In genomic region chr4:145976680-145977079, GRCh38 we compare ENCODE assay signal across 36 cellular contexts.
"Had no signal": no experiment of that assay in that cellular context is flagged by ENCODE, and none has a peak within 500 bp of the region (broad histone marks: within the 10 kb centered on the region; RNA-seq: fewer than 3 reads in every experiment).

No MANE protein-coding gene starts in this region.

- DNase-seq: activated effector memory CD4-positive, alpha-beta T cell treated with anti-CD3 and anti-CD28 coated beads, Interleukin-2, amount 50 U/mL, for 16 hours; activated effector memory CD4-positive, alpha-beta T cell treated with Interleukin-2 at 50 U/mL for 16 hours; activated gamma-delta T cell; activated gamma-delta T cell treated with Interleukin-2 at 50 U/mL for 16 hours; activated naive CD4-positive, alpha-beta T cell; activated naive CD4-positive, alpha-beta T cell treated with anti-CD3 and anti-CD28 coated beads for 36 hours; activated naive CD4-positive, alpha-beta T cell treated with anti-CD3 and anti-CD28 coated beads, Interleukin-2, amount 10 ng/mL, durations not matched to agents 7 days and 5 days; activated naive CD4-positive, alpha-beta T cell treated with anti-CD3 and anti-CD28 coated beads, Interleukin-2, amount 50 U/mL, for 16 hours; activated naive CD4-positive, alpha-beta T cell treated with Interleukin-2 at 50 U/mL for 16 hours; activated naive CD8-positive, alpha-beta T cell treated with anti-CD3 and anti-CD28 coated beads for 36 hours; activated naive CD8-positive, alpha-beta T cell treated with anti-CD3 and anti-CD28 coated beads, Interleukin-2, amount 10 ng/mL, durations not matched to agents 7 days and 5 days; activated naive CD8-positive, alpha-beta T cell treated with anti-CD3 and anti-CD28 coated beads, Interleukin-2, amount 50 U/mL, for 24 hours; activated T-cell treated with anti-CD3 and anti-CD28 coated beads, Interleukin-2, amount 50 U/mL, for 1 hour; activated T-cell treated with anti-CD3 and anti-CD28 coated beads, Interleukin-2, amount 50 U/mL, for 24 hours; activated T-cell treated with anti-CD3 and anti-CD28 coated beads, Interleukin-2, amount 50 U/mL, for 4 hours; activated T-cell treated with anti-CD3 and anti-CD28 coated beads, Interleukin-2, amount 50 U/mL, for 48 hours; activated T-cell treated with anti-CD3 and anti-CD28 coated beads, Interleukin-2, amount 50 U/mL, for 72 hours; adrenal gland; amniotic stem cell; anterior cingulate cortex; aorta; body of pancreas; brain microvascular endothelial cell; caudate nucleus; central memory CD4-positive, alpha-beta T cell; cerebellar nuclear complex had no signal

- H3K9me3 ChIP-seq: adrenal gland, ascending aorta, body of pancreas had no signal

- H3K4me1 Mint-ChIP-seq: activated naive CD4-positive, alpha-beta T cell treated with anti-CD3 and anti-CD28 coated beads, Interleukin-2, amount 10 ng/mL, durations not matched to agents 7 days and 5 days; activated naive CD4-positive, alpha-beta T cell treated with anti-CD3 and anti-CD28 coated beads, Interleukin-2, amount 50 U/mL, for 24 hours; activated naive CD8-positive, alpha-beta T cell treated with anti-CD3 and anti-CD28 coated beads for 36 hours; activated naive CD8-positive, alpha-beta T cell treated with anti-CD3 and anti-CD28 coated beads, Interleukin-2, amount 10 ng/mL, durations not matched to agents 7 days and 5 days; activated naive CD8-positive, alpha-beta T cell treated with anti-CD3 and anti-CD28 coated beads, Interleukin-2, amount 50 U/mL, for 24 hours; activated T-helper 17 cell treated with anti-CD3 and anti-CD28 coated beads, Interleukin-2, amount 50 U/mL, for 72 hours; brain; central memory CD8-positive, alpha-beta T cell had no signal

- H3K27ac ChIP-seq: adrenal gland, ascending aorta, body of pancreas, brain microvascular endothelial cell, cardiac muscle cell had no signal

- H3K27me3 ChIP-seq: adrenal gland, ascending aorta, body of pancreas, brain microvascular endothelial cell, cardiac muscle cell had no signal

- H3K4me1 ChIP-seq: adrenal gland, ascending aorta, body of pancreas had no signal

- H3K9me3 Mint-ChIP-seq: activated naive CD4-positive, alpha-beta T cell treated with anti-CD3 and anti-CD28 coated beads for 36 hours; activated naive CD4-positive, alpha-beta T cell treated with anti-CD3 and anti-CD28 coated beads, Interleukin-2, amount 10 ng/mL, durations not matched to agents 7 days and 5 days; activated naive CD4-positive, alpha-beta T cell treated with anti-CD3 and anti-CD28 coated beads, Interleukin-2, amount 50 U/mL, for 24 hours; activated naive CD4-positive, alpha-beta T cell treated with anti-CD3 and anti-CD28 coated beads, Interleukin-2, amount 50 U/mL, for 72 hours; activated naive CD8-positive, alpha-beta T cell treated with anti-CD3 and anti-CD28 coated beads for 36 hours; activated naive CD8-positive, alpha-beta T cell treated with anti-CD3 and anti-CD28 coated beads, Interleukin-2, amount 10 ng/mL, durations not matched to agents 7 days and 5 days; activated naive CD8-positive, alpha-beta T cell treated with anti-CD3 and anti-CD28 coated beads, Interleukin-2, amount 50 U/mL, for 24 hours; activated T-cell treated with anti-CD3 and anti-CD28 coated beads, Interleukin-2, amount 50 U/mL, for 24 hours; activated T-cell treated with anti-CD3 and anti-CD28 coated beads, Interleukin-2, amount 50 U/mL, for 4 hours; activated T-cell treated with anti-CD3 and anti-CD28 coated beads, Interleukin-2, amount 50 U/mL, for 72 hours; activated T-helper 1 cell treated with anti-CD3 and anti-CD28 coated beads, Interleukin-12 subunit alpha, Interleukin-12 subunit beta, Interleukin-2, Interleukin-4 antibody, amounts not matched to agents 30 ng/mL and 10 ng/mL and 1 ng/mL, durations not matched to agents 14 hours and 24 hours and 36 hours; activated T-helper 17 cell treated with anti-CD3 and anti-CD28 coated beads, Interleukin-2, amount 50 U/mL, for 72 hours; activated T-helper 2 cell treated with anti-CD3 and anti-CD28 coated beads, Interferon-gamma antibody, Interleukin-2, Interleukin-4, amounts not matched to agents 10 μg/mL and 5 μg/mL and 100 μg/mL, durations not matched to agents 14 hours and 24 hours and 36 hours; central memory CD8-positive, alpha-beta T cell had no signal

- H3K36me3 Mint-ChIP-seq: activated naive CD4-positive, alpha-beta T cell treated with anti-CD3 and anti-CD28 coated beads, Interleukin-2, amount 10 ng/mL, durations not matched to agents 7 days and 5 days; activated naive CD4-positive, alpha-beta T cell treated with anti-CD3 and anti-CD28 coated beads, Interleukin-2, amount 50 U/mL, for 24 hours; activated naive CD4-positive, alpha-beta T cell treated with anti-CD3 and anti-CD28 coated beads, Interleukin-2, amount 50 U/mL, for 72 hours; activated naive CD8-positive, alpha-beta T cell; activated naive CD8-positive, alpha-beta T cell treated with anti-CD3 and anti-CD28 coated beads for 36 hours; activated naive CD8-positive, alpha-beta T cell treated with anti-CD3 and anti-CD28 coated beads, Interleukin-2, amount 10 ng/mL, durations not matched to agents 7 days and 5 days; brain had no signal

- H3K36me3 ChIP-seq: adrenal gland, ascending aorta, brain microvascular endothelial cell, cardiac muscle cell had no signal

- H3K27me3 Mint-ChIP-seq: activated naive CD8-positive, alpha-beta T cell had no signal

- H3K4me3 ChIP-seq: adrenal gland, ascending aorta, body of pancreas, cardiac muscle cell had no signal

- ATAC-seq: activated naive CD4-positive, alpha-beta T cell treated with anti-CD3 and anti-CD28 coated beads, Interleukin-2, amount 50 U/mL, for 72 hours; activated naive CD8-positive, alpha-beta T cell treated with anti-CD3 and anti-CD28 coated beads, Interleukin-2, amount 50 U/mL, for 24 hours; activated T-cell treated with anti-CD3 and anti-CD28 coated beads, Interleukin-2, amount 50 U/mL, for 4 hours; activated T-cell treated with anti-CD3 and anti-CD28 coated beads, Interleukin-2, amount 50 U/mL, for 72 hours; activated T-helper 17 cell treated with anti-CD3 and anti-CD28 coated beads, Interleukin-2, amount 50 U/mL, for 72 hours; body of pancreas had no signal

- H3K27ac Mint-ChIP-seq: activated naive CD4-positive, alpha-beta T cell treated with anti-CD3 and anti-CD28 coated beads for 36 hours; activated naive CD4-positive, alpha-beta T cell treated with anti-CD3 and anti-CD28 coated beads, Interleukin-2, amount 10 ng/mL, durations not matched to agents 7 days and 5 days; activated naive CD4-positive, alpha-beta T cell treated with anti-CD3 and anti-CD28 coated beads, Interleukin-2, amount 50 U/mL, for 24 hours; activated naive CD4-positive, alpha-beta T cell treated with anti-CD3 and anti-CD28 coated beads, Interleukin-2, amount 50 U/mL, for 72 hours; activated naive CD8-positive, alpha-beta T cell; activated naive CD8-positive, alpha-beta T cell treated with anti-CD3 and anti-CD28 coated beads for 36 hours; activated naive CD8-positive, alpha-beta T cell treated with anti-CD3 and anti-CD28 coated beads, Interleukin-2, amount 10 ng/mL, durations not matched to agents 7 days and 5 days; activated naive CD8-positive, alpha-beta T cell treated with anti-CD3 and anti-CD28 coated beads, Interleukin-2, amount 50 U/mL, for 24 hours; activated T-cell treated with anti-CD3 and anti-CD28 coated beads, Interleukin-2, amount 50 U/mL, for 24 hours; activated T-cell treated with anti-CD3 and anti-CD28 coated beads, Interleukin-2, amount 50 U/mL, for 72 hours; activated T-helper 1 cell treated with anti-CD3 and anti-CD28 coated beads, Interleukin-12 subunit alpha, Interleukin-12 subunit beta, Interleukin-2, Interleukin-4 antibody, amounts not matched to agents 30 ng/mL and 10 ng/mL and 1 ng/mL, durations not matched to agents 14 hours and 24 hours and 36 hours; activated T-helper 17 cell treated with anti-CD3 and anti-CD28 coated beads, Interleukin-2, amount 50 U/mL, for 72 hours; activated T-helper 2 cell treated with anti-CD3 and anti-CD28 coated beads, Interferon-gamma antibody, Interleukin-2, Interleukin-4, amounts not matched to agents 10 μg/mL and 5 μg/mL and 100 μg/mL, durations not matched to agents 14 hours and 24 hours and 36 hours; brain had no signal

- H3K4me3 Mint-ChIP-seq: activated naive CD4-positive, alpha-beta T cell treated with anti-CD3 and anti-CD28 coated beads for 36 hours; activated naive CD4-positive, alpha-beta T cell treated with anti-CD3 and anti-CD28 coated beads, Interleukin-2, amount 10 ng/mL, durations not matched to agents 7 days and 5 days; activated naive CD4-positive, alpha-beta T cell treated with anti-CD3 and anti-CD28 coated beads, Interleukin-2, amount 50 U/mL, for 24 hours; activated naive CD8-positive, alpha-beta T cell; activated naive CD8-positive, alpha-beta T cell treated with anti-CD3 and anti-CD28 coated beads for 36 hours; activated naive CD8-positive, alpha-beta T cell treated with anti-CD3 and anti-CD28 coated beads, Interleukin-2, amount 10 ng/mL, durations not matched to agents 7 days and 5 days; activated naive CD8-positive, alpha-beta T cell treated with anti-CD3 and anti-CD28 coated beads, Interleukin-2, amount 50 U/mL, for 24 hours; activated T-cell treated with anti-CD3 and anti-CD28 coated beads, Interleukin-2, amount 50 U/mL, for 24 hours; activated T-cell treated with anti-CD3 and anti-CD28 coated beads, Interleukin-2, amount 50 U/mL, for 4 hours; activated T-cell treated with anti-CD3 and anti-CD28 coated beads, Interleukin-2, amount 50 U/mL, for 72 hours; activated T-helper 1 cell treated with anti-CD3 and anti-CD28 coated beads, Interleukin-12 subunit alpha, Interleukin-12 subunit beta, Interleukin-2, Interleukin-4 antibody, amounts not matched to agents 30 ng/mL and 10 ng/mL and 1 ng/mL, durations not matched to agents 14 hours and 24 hours and 36 hours; activated T-helper 17 cell treated with anti-CD3 and anti-CD28 coated beads, Interleukin-2, amount 50 U/mL, for 72 hours; brain; central memory CD8-positive, alpha-beta T cell had no signal
